Comparison of ENCODE assay signal across 8 cellular contexts in the genomic region with DNA sequence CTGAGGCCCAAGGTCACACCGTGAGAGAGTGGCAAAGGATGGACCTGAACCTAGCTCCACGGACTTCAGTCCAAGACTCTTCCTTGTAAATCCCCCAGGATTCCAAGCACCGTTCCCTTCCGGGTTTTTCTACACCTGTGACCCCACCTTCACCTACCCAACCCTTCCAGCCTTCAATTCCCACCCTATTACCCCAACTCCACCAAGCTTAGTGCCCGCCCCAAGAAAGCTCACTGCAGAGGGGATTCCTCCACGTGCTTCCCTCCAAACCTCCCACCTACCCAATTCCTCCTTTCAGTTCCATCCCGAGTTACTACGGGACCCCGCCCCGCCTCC. TPM values are rescaled to one million over a fixed set of nuclear protein-coding genes. Genes with fewer than 3 reads are reported as not detected.
A peak's percentile ranks its signal among the peaks of the same experiment; 100 is the strongest.
DNase-seq lines count a peak whose midpoint lies in the region; ATAC-seq and TF ChIP-seq lines count a peak whose summit lies in the region.

No MANE protein-coding gene starts in this region.

- TF ChIP-seq POLR2A in prostate gland (IDR thresholded peaks at IDR 0.05) = no peak
- no peak for TF ChIP-seq POLR2A in erythroblast (IDR thresholded peaks at IDR 0.05; ENCODE audit: low read length)

- H3K4me1 ChIP-seq in prostate gland (replicated peaks) = no peaks in the 10 kb centered on the region

- peak overlapping the region; percentile 88 to 93 for H3K27ac ChIP-seq in prostate gland

- intact Hi-C loops in prostate gland (cut with DNase I) = no loop called here

- H3K36me3 ChIP-seq in prostate gland = peaks cover 0 to under 1% of the 10 kb centered on the region in 2 donors

- peak; percentile 2 for ATAC-seq in HG03196 (IDR thresholded peaks at IDR 0.05; ENCODE audit: unreplicated experiment)

- no peaks in the 10 kb centered on the region for H3K9me3 ChIP-seq in prostate gland

- H3K4me3 ChIP-seq in fibroblast of villous mesenchyme (ENCODE audit: low read depth, low read length) (peak overlapping the region; percentile 71), prostate gland (peak overlapping the region; percentile 84 to 95)

- TF ChIP-seq CTCF in fibroblast of villous mesenchyme (IDR thresholded peaks at IDR 0.05; ENCODE audit: insufficient read depth, low read depth, low read length) (no peak), prostate gland (IDR thresholded peaks at IDR 0.05) (no peak)

- 0% methylated on average over 10 of the region's 10 CpGs for WGBS in prostate gland

- DNase-seq in ELF-1 (ENCODE audit: low read depth, low spot score) (peak; percentile 35), SW480 (ENCODE audit: low spot score) (peak; percentile 72), fibroblast of villous mesenchyme (ENCODE audit: low read depth) (no peak), prostate gland (ENCODE audit: low spot score) (peak; percentile 36), HuH-7.5 (ENCODE audit: low spot score) (no peak), erythroblast (lab: John Stamatoyannopoulos, UW) (no peak), anterior cingulate cortex (lab: John Stamatoyannopoulos, UW) (no peak)

- no peaks in the 10 kb centered on the region for H3K27me3 ChIP-seq in prostate gland (replicated peaks; ENCODE audit: insufficient read depth)

RNA-seq across cellular contexts. Expression of a gene that starts 0.5 kb away (rescaled TPM):
- total RNA-seq in fibroblast of villous mesenchyme = 52.2 and 63.5 TPM in 2 replicates
- 100 to 1,000 TPM in 1 of 2 donors, 10 to 100 TPM in 1; 49.1 to 113 TPM for total RNA-seq in prostate gland

RNA-seq across cellular contexts. Expression of a gene that starts 2.0 kb away (rescaled TPM):
- total RNA-seq in fibroblast of villous mesenchyme (0.86 and 1.3 TPM in 2 replicates), prostate gland (10 to 100 TPM; 20.7 to 34.3 TPM)

RNA-seq across cellular contexts. Expression of a gene that starts 13.4 kb away (rescaled TPM):
- total RNA-seq in fibroblast of villous mesenchyme (55.3 and 55.4 TPM in 2 replicates), prostate gland (100 to 1,000 TPM in 1 of 2 donors, 10 to 100 TPM in 1; 91.7 to 132 TPM)

RNA-seq across cellular contexts. Expression of a gene that starts 17.0 kb away (rescaled TPM):
- total RNA-seq in fibroblast of villous mesenchyme (0.32 TPM in 1 of 2 replicates, not detected in the other), prostate gland (1 to 10 TPM in 1 of 2 donors, not detected in 1; 1.1 TPM)

RNA-seq across cellular contexts. Expression of a gene that starts 34.3 kb away (rescaled TPM):
- total RNA-seq in fibroblast of villous mesenchyme = 0.43 and 0.64 TPM in 2 replicates
- total RNA-seq in prostate gland = 1 to 10 TPM; 2.8 to 8.6 TPM

Comparison
In these comparisons a context has a peak if more than half of its experiments do, and no peak if none do; other contexts are left out.
1. DNase-seq: peak in ELF-1 (single experiment), SW480 (single experiment) and prostate gland (single experiment); none in fibroblast of villous mesenchyme (single experiment), HuH-7.5 (single experiment), erythroblast (0 of 2) and anterior cingulate cortex (0 of 58).